Comparison of ENCODE assay signal across 32 cellular contexts in genomic region chr4:188864741-188865140, GRCh38.
"Had no signal": no experiment of that assay in that cellular context is flagged by ENCODE, and none has a peak within 500 bp of the region (broad histone marks: within the 10 kb centered on the region; RNA-seq: fewer than 3 reads in every experiment).

No MANE protein-coding gene starts in this region.

- H3K4me1 ChIP-seq: adrenal gland, ascending aorta, body of pancreas, breast epithelium had no signal

- ATAC-seq: activated naive CD4-positive, alpha-beta T cell treated with anti-CD3 and anti-CD28 coated beads, Interleukin-2, amount 50 U/mL, for 72 hours; activated naive CD8-positive, alpha-beta T cell treated with anti-CD3 and anti-CD28 coated beads, Interleukin-2, amount 50 U/mL, for 24 hours; activated T-cell treated with anti-CD3 and anti-CD28 coated beads, Interleukin-2, amount 50 U/mL, for 4 hours; activated T-cell treated with anti-CD3 and anti-CD28 coated beads, Interleukin-2, amount 50 U/mL, for 72 hours; activated T-helper 17 cell treated with anti-CD3 and anti-CD28 coated beads, Interleukin-2, amount 50 U/mL, for 72 hours; body of pancreas had no signal

- H3K27me3 ChIP-seq: adrenal gland, ascending aorta, body of pancreas, brain microvascular endothelial cell, breast epithelium, cardiac muscle cell had no signal

- H3K9me3 ChIP-seq: adrenal gland, ascending aorta, body of pancreas had no signal

- H3K27ac ChIP-seq: adrenal gland, ascending aorta, body of pancreas, brain microvascular endothelial cell, breast epithelium, cardiac muscle cell had no signal

- H3K4me3 ChIP-seq: adrenal gland, ascending aorta, body of pancreas, breast epithelium, cardiac muscle cell had no signal

- H3K36me3 ChIP-seq: adrenal gland, ascending aorta, brain microvascular endothelial cell, breast epithelium, cardiac muscle cell had no signal

- DNase-seq: activated effector memory CD4-positive, alpha-beta T cell treated with anti-CD3 and anti-CD28 coated beads, Interleukin-2, amount 50 U/mL, for 16 hours; activated effector memory CD4-positive, alpha-beta T cell treated with Interleukin-2 at 50 U/mL for 16 hours; activated gamma-delta T cell; activated gamma-delta T cell treated with Interleukin-2 at 50 U/mL for 16 hours; activated naive CD4-positive, alpha-beta T cell; activated naive CD4-positive, alpha-beta T cell treated with anti-CD3 and anti-CD28 coated beads for 36 hours; activated naive CD4-positive, alpha-beta T cell treated with anti-CD3 and anti-CD28 coated beads, Interleukin-2, amount 10 ng/mL, durations not matched to agents 7 days and 5 days; activated naive CD4-positive, alpha-beta T cell treated with anti-CD3 and anti-CD28 coated beads, Interleukin-2, amount 50 U/mL, for 16 hours; activated naive CD4-positive, alpha-beta T cell treated with Interleukin-2 at 50 U/mL for 16 hours; activated naive CD8-positive, alpha-beta T cell treated with anti-CD3 and anti-CD28 coated beads for 36 hours; activated naive CD8-positive, alpha-beta T cell treated with anti-CD3 and anti-CD28 coated beads, Interleukin-2, amount 10 ng/mL, durations not matched to agents 7 days and 5 days; activated naive CD8-positive, alpha-beta T cell treated with anti-CD3 and anti-CD28 coated beads, Interleukin-2, amount 50 U/mL, for 24 hours; activated T-cell treated with anti-CD3 and anti-CD28 coated beads, Interleukin-2, amount 50 U/mL, for 1 hour; activated T-cell treated with anti-CD3 and anti-CD28 coated beads, Interleukin-2, amount 50 U/mL, for 24 hours; activated T-cell treated with anti-CD3 and anti-CD28 coated beads, Interleukin-2, amount 50 U/mL, for 4 hours; activated T-cell treated with anti-CD3 and anti-CD28 coated beads, Interleukin-2, amount 50 U/mL, for 48 hours; activated T-cell treated with anti-CD3 and anti-CD28 coated beads, Interleukin-2, amount 50 U/mL, for 72 hours; adrenal gland; amniotic stem cell; amygdala; anterior cingulate cortex; aorta; body of pancreas; brain microvascular endothelial cell; caudate nucleus; central memory CD4-positive, alpha-beta T cell; cerebellar nuclear complex had no signal
